ENCODE assay signal across 2 cellular contexts in genomic region chr21:44697811-44698734, GRCh38.
TF ChIP-seq lines count a peak whose summit lies in the region.

No MANE protein-coding gene starts in this region.

TF ChIP-seq in H1, 55 proteins besides CTCF, POLR2A, EP300 and RAD21:
- TF ChIP-seq CBX8 (IDR thresholded peaks at IDR 0.05; ENCODE audit: borderline replicate concordance, low read depth, low read length), result no peak
- TF ChIP-seq EGR1 (IDR thresholded peaks at IDR 0.05; ENCODE audit: borderline replicate concordance, low read depth, low read length), result peak; percentile 49; the same call in 1 of the 2 replicates
- TF ChIP-seq, protein P1, sequence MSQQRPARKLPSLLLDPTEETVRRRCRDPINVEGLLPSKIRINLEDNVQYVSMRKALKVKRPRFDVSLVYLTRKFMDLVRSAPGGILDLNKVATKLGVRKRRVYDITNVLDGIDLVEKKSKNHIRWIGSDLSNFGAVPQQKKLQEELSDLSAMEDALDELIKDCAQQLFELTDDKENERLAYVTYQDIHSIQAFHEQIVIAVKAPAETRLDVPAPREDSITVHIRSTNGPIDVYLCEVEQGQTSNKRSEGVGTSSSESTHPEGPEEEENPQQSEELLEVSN (IDR thresholded peaks at IDR 0.05), result peak; percentile 28; the same call in 1 of the 2 replicates
- TF ChIP-seq CBX5 (IDR thresholded peaks at IDR 0.05; ENCODE audit: low read depth, low read length), result no peak
- TF ChIP-seq TEAD4 (IDR thresholded peaks at IDR 0.05; ENCODE audit: low read depth, low read length), result peak; percentile 86
TF ChIP-seq in H1: peak in this region for 3.

TF ChIP-seq in HEK293T, 16 proteins besides CTCF, POLR2A, EP300 and RAD21:
- no peak for TF ChIP-seq TARDBP (IDR thresholded peaks at IDR 0.05)
